In genomic region chr10:6203331-6204062, GRCh38 we compare ENCODE assay signal across 8 cellular contexts. TPM values are rescaled to one million over a fixed set of nuclear protein-coding genes. Genes with fewer than 3 reads are reported as not detected.
DNase-seq lines count a peak whose midpoint lies in the region; ATAC-seq and TF ChIP-seq lines count a peak whose summit lies in the region.

No MANE protein-coding gene starts in this region.

- peaks cover 28% of the 10 kb centered on the region for H3K36me3 Mint-ChIP-seq in activated CD4-positive, alpha-beta T cell treated with anti-CD3 and anti-CD28 coated beads for 36 hours (ENCODE audit: low read depth)

- peak; percentile 51 for TF ChIP-seq CTCF in GM12865 (IDR thresholded peaks at IDR 0.05; ENCODE audit: insufficient read depth, low read depth, low read length, missing control alignments)
- TF ChIP-seq CTCF in coronary artery (IDR thresholded peaks at IDR 0.05), result no peak

- H3K9me3 Mint-ChIP-seq in activated CD4-positive, alpha-beta T cell treated with anti-CD3 and anti-CD28 coated beads for 36 hours (ENCODE audit: low read depth), result no peaks in the 10 kb centered on the region

- CTCF ChIA-PET in activated CD4-positive, alpha-beta T cell treated with anti-CD3 and anti-CD28 coated beads for 36 hours (lab: Charles Lee), result interaction anchor here (0.7 to 4.8 kb wide), 24 partner anchors 13 to 467 kb away, joined by 3 to 77 read pairs (median 7); no protein-coding TSS in a partner anchor

- H3K27ac ChIP-seq in coronary artery, result peak overlapping the region; percentile 96 to 99

- DNase-seq in GM12865 (ENCODE audit: low read depth), result peak; percentile 69
- peak; percentile 55 for DNase-seq in GOT3 (lab: John Stamatoyannopoulos, UW)
- peak; percentile 50 for DNase-seq in LHCN-M2 (ENCODE audit: low read depth)
- DNase-seq in activated CD4-positive, alpha-beta T cell treated with anti-CD3 and anti-CD28 coated beads for 36 hours, result peak; percentile 77
- DNase-seq in coronary artery (ENCODE audit: low spot score), result no peak
- DNase-seq in left lobe of liver (ENCODE audit: low spot score), result peak; percentile 62
- peak; percentile 16 to 45 (median 39) for DNase-seq in stimulated activated CD4-positive, alpha-beta T cell treated with anti-CD3 and anti-CD28 coated beads, TNF-alpha, amount 100 ng/mL, for 24 hours (ENCODE audit: low read depth in 3 of 3)
- no peak for DNase-seq in NCI-H510A (lab: John Stamatoyannopoulos, UW)

- POLR2A ChIA-PET in activated CD4-positive, alpha-beta T cell treated with anti-CD3 and anti-CD28 coated beads for 36 hours (lab: Charles Lee), result interaction anchor here (0.6 to 2.2 kb wide), 6 partner anchors 19 to 203 kb away, joined by 3 to 11 read pairs (median 5); partner anchors contain the start of gene IL2RA

- ATAC-seq in activated CD4-positive, alpha-beta T cell treated with anti-CD3 and anti-CD28 coated beads for 36 hours, result peak; percentile 10
- peak; percentile 42 for ATAC-seq in left lobe of liver

- no peaks in the 10 kb centered on the region for H3K27me3 Mint-ChIP-seq in activated CD4-positive, alpha-beta T cell treated with anti-CD3 and anti-CD28 coated beads for 36 hours

- H3K4me1 Mint-ChIP-seq in activated CD4-positive, alpha-beta T cell treated with anti-CD3 and anti-CD28 coated beads for 36 hours, result peaks cover 46% of the 10 kb centered on the region

- H3K4me3 Mint-ChIP-seq in activated CD4-positive, alpha-beta T cell treated with anti-CD3 and anti-CD28 coated beads for 36 hours, result peak overlapping the region; percentile 89

- intact Hi-C loops in activated CD4-positive, alpha-beta T cell treated with anti-CD3 and anti-CD28 coated beads for 36 hours (cut with DNase I, micrococcal nuclease), result loop anchor here (1.0 to 10.0 kb wide), 11 partner anchors 67 to 1849 kb away; partner anchors contain the start of genes FBH1 (in 1 of the 2), GATA3 (in 1 of the 2), GDI2 (in 1 of the 2) and PRKCQ (in 1 of the 2)

- H3K4me3 ChIP-seq in GM12865 (ENCODE audit: low read depth, low read length) (peak overlapping the region; percentile 66), coronary artery (peak overlapping the region; percentile 99)

- H3K27ac Mint-ChIP-seq in activated CD4-positive, alpha-beta T cell treated with anti-CD3 and anti-CD28 coated beads for 36 hours, result peak overlapping the region; percentile 76

RNA-seq across cellular contexts. Expression of gene PFKFB3, which starts 0.8 kb away (rescaled TPM):
- total RNA-seq in LHCN-M2 (2014; rRNA removed), result 19.7 and 23.3 TPM in 2 replicates
- polyA plus RNA-seq in LHCN-M2 (2012), result 22.7 TPM
- total RNA-seq in activated CD4-positive, alpha-beta T cell treated with anti-CD3 and anti-CD28 coated beads for 36 hours, result 100 to 1,000 TPM; 133 to 183 TPM
- total RNA-seq in left lobe of liver, result 39.2 TPM

Comparison
In these comparisons a context has a peak if more than half of its experiments do, and no peak if none do; other contexts are left out.
1. DNase-seq: peak in GM12865 (single experiment), GOT3 (single experiment), LHCN-M2 (single experiment), activated CD4-positive, alpha-beta T cell treated with anti-CD3 and anti-CD28 coated beads for 36 hours (single experiment), left lobe of liver (single experiment) and stimulated activated CD4-positive, alpha-beta T cell treated with anti-CD3 and anti-CD28 coated beads, TNF-alpha, amount 100 ng/mL, for 24 hours (3 of 3); none in coronary artery (single experiment) and NCI-H510A (single experiment).